Comparison of ENCODE assay signal across 2 cellular contexts in genomic region chrX:19225906-19226305, GRCh38.
TF ChIP-seq lines count a peak whose summit lies in the region.

No MANE protein-coding gene starts in this region.

TF ChIP-seq in SK-N-SH, 30 proteins besides CTCF, POLR2A, EP300 and RAD21 (continued from another document):
- TF ChIP-seq ZBTB33 (IDR thresholded peaks at IDR 0.05; ENCODE audit: borderline replicate concordance, low read depth) (no peak), MAX (IDR thresholded peaks at IDR 0.05; ENCODE audit: low read depth) (no peak), NRF1 (IDR thresholded peaks at IDR 0.05; ENCODE audit: low read depth, low read length) (no peak), USF1 (IDR thresholded peaks at IDR 0.05; ENCODE audit: borderline replicate concordance, low read depth) (no peak), IRF3 (IDR thresholded peaks at IDR 0.05; ENCODE audit: low read depth, low read length) (no peak), GATA2 (CRISPR knock-in tag; IDR thresholded peaks at IDR 0.05) (no peak), PBX3 (IDR thresholded peaks at IDR 0.05) (no peak), FOXM1 (IDR thresholded peaks at IDR 0.05; ENCODE audit: low read depth) (no peak), YY1 (IDR thresholded peaks at IDR 0.05; ENCODE audit: low read depth) (no peak)

TF ChIP-seq in SK-N-SH treated with all-trans-retinoic acid at 6 μM for 48 hours, 23 proteins besides CTCF, POLR2A, EP300 and RAD21 (continued from another document):
- TF ChIP-seq TSHZ2 (CRISPR knock-in tag; IDR thresholded peaks at IDR 0.05): no peak
- no peak for TF ChIP-seq ISL1 (CRISPR knock-in tag; IDR thresholded peaks at IDR 0.05)
